Comparison of ENCODE assay signal across 27 cellular contexts in the genomic region with DNA sequence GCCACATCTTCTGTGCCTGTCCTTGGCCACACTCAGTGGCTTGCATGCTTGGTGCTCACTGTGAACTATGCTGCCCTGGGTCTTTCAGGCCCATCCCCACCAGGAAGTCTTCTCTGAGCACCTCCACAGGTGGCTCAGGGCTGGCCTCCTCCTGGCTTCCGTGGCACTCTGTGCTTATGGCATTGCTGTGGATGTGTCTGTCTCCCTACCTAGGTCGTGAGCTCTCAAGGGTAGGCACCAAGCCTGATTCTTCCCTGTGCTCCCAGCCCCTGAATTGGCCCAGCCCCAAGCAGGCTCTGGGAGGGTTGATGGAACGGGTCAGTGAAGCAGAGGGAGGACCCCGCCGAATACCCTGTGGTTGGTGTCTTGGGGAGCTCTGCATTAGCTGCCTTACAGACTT.
DNase-seq lines count a peak whose midpoint lies in the region; ATAC-seq and TF ChIP-seq lines count a peak whose summit lies in the region.
"Had no signal": no experiment of that assay in that cellular context is flagged by ENCODE, and none has a peak within 500 bp of the region (broad histone marks: within the 10 kb centered on the region; RNA-seq: fewer than 3 reads in every experiment).

No MANE protein-coding gene starts in this region.

- H3T11ph ChIP-seq in H9 (ENCODE audit: low read length), result no peak overlapping the region

- H3K27ac Mint-ChIP-seq in H9, result no peak overlapping the region; a peak in 1 of 7 replicates
- peak overlapping the region; percentile 19 for H3K27ac Mint-ChIP-seq in activated T-helper 2 cell treated with anti-CD3 and anti-CD28 coated beads, Interferon-gamma antibody, Interleukin-2, Interleukin-4, amounts not matched to agents 10 μg/mL and 5 μg/mL and 100 μg/mL, durations not matched to agents 14 hours and 24 hours and 36 hours
- H3K27ac Mint-ChIP-seq in natural killer cell treated with Interleukin-12 subunit alpha and Interleukin-12 subunit beta and Interleukin-15 and Interleukin-18, amount 100 ng/mL, for 72 hours, result no peak overlapping the region
- H3K27ac Mint-ChIP-seq: GM23338, mesothelial cell of epicardium, WTC11 had no signal

- no peak overlapping the region for H3K56ac ChIP-seq in H9 (ENCODE audit: insufficient read length, low read depth, low read length)

- no peak for ATAC-seq in natural killer cell treated with Interleukin-12 subunit alpha and Interleukin-12 subunit beta and Interleukin-15 and Interleukin-18, amount 100 ng/mL, for 72 hours
- ATAC-seq: GM23338, left lung, WTC11 had no signal

- no peak overlapping the region for H3K23ac ChIP-seq in H9 (ENCODE audit: insufficient read length, low read depth, low read length)

- H3K79me1 ChIP-seq in H9 (ENCODE audit: insufficient read depth, low read depth, low read length, poor library complexity, severe bottlenecking), result no peaks in the 10 kb centered on the region

- no peaks in the 10 kb centered on the region for H4K20me1 ChIP-seq in H9 (ENCODE audit: control insufficient read depth, insufficient read depth, insufficient read length)

- H3K4ac ChIP-seq in H9 (ENCODE audit: low read depth, low read length), result no peak overlapping the region

- no peak overlapping the region for H2AFZ ChIP-seq in H9 (ENCODE audit: low read length)
- H2AFZ ChIP-seq: GM23338, PC-9 had no signal

- H2BK20ac ChIP-seq in H9 (ENCODE audit: low read depth, low read length, poor library complexity, severe bottlenecking), result no peak overlapping the region

- peaks cover 10 to 12% of the 10 kb centered on the region in 2 experiments for H3K4me1 Mint-ChIP-seq in H9
- peaks cover 93% of the 10 kb centered on the region for H3K4me1 Mint-ChIP-seq in activated T-helper 2 cell treated with anti-CD3 and anti-CD28 coated beads, Interferon-gamma antibody, Interleukin-2, Interleukin-4, amounts not matched to agents 10 μg/mL and 5 μg/mL and 100 μg/mL, durations not matched to agents 14 hours and 24 hours and 36 hours (ENCODE audit: low read depth)
- H3K4me1 Mint-ChIP-seq in natural killer cell treated with Interleukin-12 subunit alpha and Interleukin-12 subunit beta and Interleukin-15 and Interleukin-18, amount 100 ng/mL, for 72 hours (ENCODE audit: low read depth in 2 of 2), result peaks cover 92 to 94% of the 10 kb centered on the region in 2 donors

- H2BK12ac ChIP-seq in H9 (ENCODE audit: insufficient read length, low read depth, low read length), result no peak overlapping the region

- H3K4me2 ChIP-seq in H9 (ENCODE audit: insufficient read depth, insufficient read length, low read length), result no peak overlapping the region
- H3K4me2 ChIP-seq: GM23338, PC-9 had no signal

- H3K4me3 Mint-ChIP-seq in H9, result no peak overlapping the region
- no peak overlapping the region for H3K4me3 Mint-ChIP-seq in activated T-helper 2 cell treated with anti-CD3 and anti-CD28 coated beads, Interferon-gamma antibody, Interleukin-2, Interleukin-4, amounts not matched to agents 10 μg/mL and 5 μg/mL and 100 μg/mL, durations not matched to agents 14 hours and 24 hours and 36 hours (ENCODE audit: low read depth)
- H3K4me3 Mint-ChIP-seq in natural killer cell treated with Interleukin-12 subunit alpha and Interleukin-12 subunit beta and Interleukin-15 and Interleukin-18, amount 100 ng/mL, for 72 hours, result peak overlapping the region; percentile 23
- H3K4me3 Mint-ChIP-seq: B cell, GM23338, mesothelial cell of epicardium, WTC11 had no signal

- no peak overlapping the region for H3K18ac ChIP-seq in H9 (ENCODE audit: insufficient read length, low read depth, low read length)

- H3K27me3 ChIP-seq in H9 (ENCODE audit: insufficient read depth, low read length) (no peaks in the 10 kb centered on the region), dorsolateral prefrontal cortex (no peaks in the 10 kb centered on the region)
- H3K27me3 ChIP-seq: esophagus squamous epithelium, left lung, transverse colon had no signal

- TF ChIP-seq CTCF in H9 (conservative IDR thresholded peaks at IDR 0.05), result no peak
- no peak for TF ChIP-seq CTCF in dorsolateral prefrontal cortex (IDR thresholded peaks at IDR 0.05 in 54 of 56, conservative IDR thresholded peaks at IDR 0.05 in 2 of 56; ENCODE audit: low read depth in 1 of 56, partially characterized antibody in 56 of 56)

- peak; percentile 48 for DNase-seq in activated effector memory CD4-positive, alpha-beta T cell treated with anti-CD3 and anti-CD28 coated beads, Interleukin-2, amount 50 U/mL, for 16 hours
- DNase-seq in activated effector memory CD4-positive, alpha-beta T cell treated with Interleukin-2 at 50 U/mL for 16 hours, result no peak
- no peak for DNase-seq in H9
- DNase-seq in activated T-helper 2 cell treated with anti-CD3 and anti-CD28 coated beads, Interferon-gamma antibody, Interleukin-2, Interleukin-4, amounts not matched to agents 10 μg/mL and 5 μg/mL and 100 μg/mL, durations not matched to agents 14 hours and 24 hours and 36 hours (ENCODE audit: low spot score), result no peak
- DNase-seq in natural killer cell treated with Interleukin-12 subunit alpha and Interleukin-12 subunit beta and Interleukin-15 and Interleukin-18, amount 100 ng/mL, for 72 hours (ENCODE audit: low spot score), result no peak
- DNase-seq in activated CD4-positive, alpha-beta T cell treated with anti-CD3 and anti-CD28 coated beads for 48 hours, result no peak
- DNase-seq in dorsolateral prefrontal cortex, result no peak
- no peak for DNase-seq in NCI-H69 (lab: John Stamatoyannopoulos, UW)
- DNase-seq: activated naive CD4-positive, alpha-beta T cell; DMS153; esophagus squamous epithelium; left lung; naive B cell; NCI-H1048; NCI-H187 treated with DMSO at 0.1 percent for 48 hours; NCI-H524; NK-92 treated with Interleukin-12 subunit alpha and Interleukin-12 subunit beta, amount 100 ng/mL, for 24 hours; PC-9; SHP77; stimulated activated CD8-positive, alpha-beta memory T cell treated with anti-CD3 and anti-CD28 coated beads, Interleukin-4, amount 100 ng/mL, for 48 hours; transverse colon had no signal

- H3K4me1 ChIP-seq in H9 (ENCODE audit: insufficient read depth, low read length), result no peaks in the 10 kb centered on the region

- H4K5ac ChIP-seq in H9 (ENCODE audit: insufficient read length, low read depth, low read length), result no peak overlapping the region

- WGBS in H9 (ENCODE audit: extremely low coverage, insufficient read length, low lambda C conversion rate), result no CpG with 5 or more reads among the region's 5 CpGs

- no peaks in the 10 kb centered on the region for H3K9me3 ChIP-seq in H9 (ENCODE audit: control insufficient read depth, low read depth, low read length)
- H3K9me3 ChIP-seq: esophagus squamous epithelium, left lung, transverse colon had no signal

- intact Hi-C loops in activated T-helper 2 cell treated with anti-CD3 and anti-CD28 coated beads, Interferon-gamma antibody, Interleukin-2, Interleukin-4, amounts not matched to agents 10 μg/mL and 5 μg/mL and 100 μg/mL, durations not matched to agents 14 hours and 24 hours and 36 hours (cut with micrococcal nuclease), result no loop called here
- intact Hi-C loops in dorsolateral prefrontal cortex (cut with DNase I), result no loop called here

- H3K14ac ChIP-seq in H9 (ENCODE audit: insufficient read depth, low read length), result peak overlapping the region; percentile 62

- H3K9ac ChIP-seq in H9 (ENCODE audit: extremely low read depth, insufficient read length, low read length), result no peak overlapping the region

- H4K8ac ChIP-seq in H9 (replicated peaks; ENCODE audit: insufficient read length, low read depth, low read length), result no peak overlapping the region

- no peaks in the 10 kb centered on the region for H3K9me3 Mint-ChIP-seq in H9
- H3K9me3 Mint-ChIP-seq in activated T-helper 2 cell treated with anti-CD3 and anti-CD28 coated beads, Interferon-gamma antibody, Interleukin-2, Interleukin-4, amounts not matched to agents 10 μg/mL and 5 μg/mL and 100 μg/mL, durations not matched to agents 14 hours and 24 hours and 36 hours, result no peaks in the 10 kb centered on the region
- no peaks in the 10 kb centered on the region for H3K9me3 Mint-ChIP-seq in natural killer cell treated with Interleukin-12 subunit alpha and Interleukin-12 subunit beta and Interleukin-15 and Interleukin-18, amount 100 ng/mL, for 72 hours
- H3K9me3 Mint-ChIP-seq: GM23338, mesothelial cell of epicardium, naive B cell had no signal

- H2BK5ac ChIP-seq in H9 (ENCODE audit: insufficient read length, low read length), result no peak overlapping the region

- H3K27ac ChIP-seq in H9 (ENCODE audit: insufficient read length, low read depth, low read length) (no peak overlapping the region), dorsolateral prefrontal cortex (peak overlapping the region in 4 of 59 donors; percentile 12 to 31 (median 22))
- H3K27ac ChIP-seq: esophagus squamous epithelium, PC-9, transverse colon had no signal

- H2AK5ac ChIP-seq in H9 (ENCODE audit: insufficient read length, low read length), result no peak overlapping the region

- no peaks in the 10 kb centered on the region for H3K36me3 Mint-ChIP-seq in H9 (ENCODE audit: insufficient read depth in 1 of 3, low read depth in 3 of 3)
- no peaks in the 10 kb centered on the region for H3K36me3 Mint-ChIP-seq in activated T-helper 2 cell treated with anti-CD3 and anti-CD28 coated beads, Interferon-gamma antibody, Interleukin-2, Interleukin-4, amounts not matched to agents 10 μg/mL and 5 μg/mL and 100 μg/mL, durations not matched to agents 14 hours and 24 hours and 36 hours (ENCODE audit: low read depth)
- H3K36me3 Mint-ChIP-seq in natural killer cell treated with Interleukin-12 subunit alpha and Interleukin-12 subunit beta and Interleukin-15 and Interleukin-18, amount 100 ng/mL, for 72 hours, result no peaks in the 10 kb centered on the region
- H3K36me3 Mint-ChIP-seq: mesothelial cell of epicardium, naive B cell, WTC11 had no signal

- 0 out of 2 replicates have a peak, but pooled peaks cover 2% of the 10 kb centered on the region for H3K27me3 Mint-ChIP-seq in H9 (ENCODE audit: low read depth)
- H3K27me3 Mint-ChIP-seq in activated T-helper 2 cell treated with anti-CD3 and anti-CD28 coated beads, Interferon-gamma antibody, Interleukin-2, Interleukin-4, amounts not matched to agents 10 μg/mL and 5 μg/mL and 100 μg/mL, durations not matched to agents 14 hours and 24 hours and 36 hours (ENCODE audit: low read depth), result no peaks in the 10 kb centered on the region
- no peaks in the 10 kb centered on the region for H3K27me3 Mint-ChIP-seq in natural killer cell treated with Interleukin-12 subunit alpha and Interleukin-12 subunit beta and Interleukin-15 and Interleukin-18, amount 100 ng/mL, for 72 hours
- H3K27me3 Mint-ChIP-seq: B cell, naive B cell had no signal

- H3K23me2 ChIP-seq in H9 (ENCODE audit: insufficient read length, low read depth, low read length, poor library complexity, severe bottlenecking), result no peaks in the 10 kb centered on the region

- no peak overlapping the region for H2BK15ac ChIP-seq in H9 (ENCODE audit: low read depth, low read length)

- no peak overlapping the region for H3K4me3 ChIP-seq in dorsolateral prefrontal cortex
- H3K4me3 ChIP-seq: coronary artery, esophagus squamous epithelium, GM23338, left lung, PC-9, skin epidermis, transverse colon had no signal

- no peaks in the 10 kb centered on the region for H3K79me2 ChIP-seq in H9 (ENCODE audit: insufficient read depth, low read length)

- no peak overlapping the region for H2BK120ac ChIP-seq in H9 (ENCODE audit: low read depth, low read length, poor library complexity, severe bottlenecking)

- no peak overlapping the region for H4K91ac ChIP-seq in H9 (ENCODE audit: insufficient read length, low read depth, low read length)
